Comparison of ENCODE assay signal across 12 cellular contexts in genomic region chr3:100076544-100077529, GRCh38. TPM values are rescaled to one million over a fixed set of nuclear protein-coding genes. Genes with fewer than 3 reads are reported as not detected.
DNase-seq lines count a peak whose midpoint lies in the region; ATAC-seq and TF ChIP-seq lines count a peak whose summit lies in the region.
"Had no signal": no experiment of that assay in that cellular context is flagged by ENCODE, and none has a peak within 500 bp of the region (broad histone marks: within the 10 kb centered on the region; RNA-seq: fewer than 3 reads in every experiment).

No MANE protein-coding gene starts in this region.

- H3K36me3 ChIP-seq in Caco-2 (ENCODE audit: control insufficient read depth, insufficient read depth, low read length): no peaks in the 10 kb centered on the region

- H3K27me3 ChIP-seq in Caco-2 (replicated peaks; ENCODE audit: control insufficient read depth, insufficient read depth, low read length): no peaks in the 10 kb centered on the region

- peaks cover 16% of the 10 kb centered on the region for H3K36me3 Mint-ChIP-seq in Caco-2 (ENCODE audit: insufficient read depth, unreplicated experiment)
- H3K36me3 Mint-ChIP-seq in activated T-helper 2 cell treated with anti-CD3 and anti-CD28 coated beads, Interferon-gamma antibody, Interleukin-2, Interleukin-4, amounts not matched to agents 10 μg/mL and 5 μg/mL and 100 μg/mL, durations not matched to agents 14 hours and 24 hours and 36 hours (ENCODE audit: low read depth): peaks cover 44% of the 10 kb centered on the region
- peaks cover 4% of the 10 kb centered on the region for H3K36me3 Mint-ChIP-seq in nephron progenitor cell (ENCODE audit: low read depth)

- no peaks in the 10 kb centered on the region for H3K9me3 ChIP-seq in Caco-2

- H3K4me1 Mint-ChIP-seq in Caco-2 (ENCODE audit: low read depth, unreplicated experiment) (peaks cover 53% of the 10 kb centered on the region), nephron progenitor cell (peaks cover 43% of the 10 kb centered on the region)
- peaks cover 50% of the 10 kb centered on the region for H3K4me1 Mint-ChIP-seq in activated T-helper 2 cell treated with anti-CD3 and anti-CD28 coated beads, Interferon-gamma antibody, Interleukin-2, Interleukin-4, amounts not matched to agents 10 μg/mL and 5 μg/mL and 100 μg/mL, durations not matched to agents 14 hours and 24 hours and 36 hours (ENCODE audit: low read depth)

- DNase-seq in Caco-2: peak; percentile 53
- no peak for DNase-seq in activated T-helper 2 cell treated with anti-CD3 and anti-CD28 coated beads, Interferon-gamma antibody, Interleukin-2, Interleukin-4, amounts not matched to agents 10 μg/mL and 5 μg/mL and 100 μg/mL, durations not matched to agents 14 hours and 24 hours and 36 hours (ENCODE audit: low spot score)
- DNase-seq in left ventricle myocardium superior: no peak
- no peak for DNase-seq in nephron progenitor cell
- DNase-seq in NCI-H446 treated with DMSO at 0.1 percent for 48 hours (lab: John Stamatoyannopoulos, UW): no peak
- DNase-seq in NCI-H2196 (lab: John Stamatoyannopoulos, UW; ENCODE audit: unreplicated experiment): no peak
- no peak for DNase-seq in amniotic stem cell (lab: John Stamatoyannopoulos, UW)
- DNase-seq: activated T-cell treated with anti-CD3 and anti-CD28 coated beads for 4 hours; effector CD8-positive, alpha-beta T cell; NCI-H1930 had no signal

- peak overlapping the region; percentile 69 for H3K4me3 Mint-ChIP-seq in Caco-2 (ENCODE audit: unreplicated experiment)
- no peak overlapping the region for H3K4me3 Mint-ChIP-seq in activated T-helper 2 cell treated with anti-CD3 and anti-CD28 coated beads, Interferon-gamma antibody, Interleukin-2, Interleukin-4, amounts not matched to agents 10 μg/mL and 5 μg/mL and 100 μg/mL, durations not matched to agents 14 hours and 24 hours and 36 hours (ENCODE audit: low read depth)
- no peak overlapping the region for H3K4me3 Mint-ChIP-seq in nephron progenitor cell

- peaks cover 52% of the 10 kb centered on the region for H3K4me1 ChIP-seq in Caco-2

- POLR2A ChIA-PET in Caco-2 (lab: Charles Lee): interaction anchor here (1.0 to 2.0 kb wide), 6 partner anchors 9 to 184 kb away, joined by 3 to 8 read pairs (median 4); partner anchors contain the start of gene TBC1D23

- ATAC-seq in left ventricle myocardium superior (peak; percentile 82), GM21528 (IDR thresholded peaks at IDR 0.05; ENCODE audit: low FRiP score, unreplicated experiment) (no peak)

- H3K27me3 Mint-ChIP-seq in Caco-2 (ENCODE audit: insufficient read depth, unreplicated experiment): no peaks in the 10 kb centered on the region
- H3K27me3 Mint-ChIP-seq in activated T-helper 2 cell treated with anti-CD3 and anti-CD28 coated beads, Interferon-gamma antibody, Interleukin-2, Interleukin-4, amounts not matched to agents 10 μg/mL and 5 μg/mL and 100 μg/mL, durations not matched to agents 14 hours and 24 hours and 36 hours (ENCODE audit: low read depth): no peaks in the 10 kb centered on the region
- H3K27me3 Mint-ChIP-seq in nephron progenitor cell (ENCODE audit: low read depth, poor library complexity): no peaks in the 10 kb centered on the region

- BruUV-seq in Caco-2 (replicated peaks; lab: Mats Ljungman, UMichigan): TSS peak; percentile 75

- CTCF ChIA-PET in Caco-2 (lab: Charles Lee): interaction anchor here (0.8 to 2.1 kb wide), 7 partner anchors 13 to 245 kb away, joined by 3 to 9 read pairs (median 8); no protein-coding TSS in a partner anchor

- H3K9me3 Mint-ChIP-seq in Caco-2 (ENCODE audit: unreplicated experiment) (no peaks in the 10 kb centered on the region), nephron progenitor cell (no peaks in the 10 kb centered on the region)
- H3K9me3 Mint-ChIP-seq in activated T-helper 2 cell treated with anti-CD3 and anti-CD28 coated beads, Interferon-gamma antibody, Interleukin-2, Interleukin-4, amounts not matched to agents 10 μg/mL and 5 μg/mL and 100 μg/mL, durations not matched to agents 14 hours and 24 hours and 36 hours: peaks cover 4% of the 10 kb centered on the region

- TF ChIP-seq CTCF in Caco-2 (IDR thresholded peaks at IDR 0.05; ENCODE audit: insufficient read depth in 1 of 2, low read depth in 1 of 2, low read length in 1 of 2, severe bottlenecking in 1 of 2, unreplicated experiment in 1 of 2) (no peak), nephron progenitor cell (IDR thresholded peaks at IDR 0.05) (no peak)

- peak overlapping the region; percentile 31 for H3K4me3 ChIP-seq in Caco-2 (ENCODE audit: low read depth, low read length)

- intact Hi-C loops in Caco-2 (cut with micrococcal nuclease; ENCODE audit: unreplicated experiment) (loop anchor here (1.0 to 2.0 kb wide), 8 partner anchors 21 to 234 kb away; no protein-coding TSS in a partner anchor), left ventricle myocardium superior (cut with micrococcal nuclease) (no loop called here)
- intact Hi-C loops in activated T-helper 2 cell treated with anti-CD3 and anti-CD28 coated beads, Interferon-gamma antibody, Interleukin-2, Interleukin-4, amounts not matched to agents 10 μg/mL and 5 μg/mL and 100 μg/mL, durations not matched to agents 14 hours and 24 hours and 36 hours (cut with micrococcal nuclease): loop anchor here (10.0 kb wide), 1 partner anchor 328 kb away; the partner anchor contains the start of genes LNP1 and TOMM70

- H3K27ac Mint-ChIP-seq in Caco-2 (ENCODE audit: unreplicated experiment) (peak overlapping the region; percentile 73), nephron progenitor cell (peak overlapping the region; percentile 75)
- H3K27ac Mint-ChIP-seq in activated T-helper 2 cell treated with anti-CD3 and anti-CD28 coated beads, Interferon-gamma antibody, Interleukin-2, Interleukin-4, amounts not matched to agents 10 μg/mL and 5 μg/mL and 100 μg/mL, durations not matched to agents 14 hours and 24 hours and 36 hours: peak overlapping the region; percentile 58

RNA-seq across cellular contexts. Expression of gene FILIP1L, which starts 37.5 kb away (rescaled TPM):
- 15.5 and 22.7 TPM in 2 replicates for total RNA-seq in Caco-2 (2022)
- total RNA-seq in activated T-helper 2 cell treated with anti-CD3 and anti-CD28 coated beads, Interferon-gamma antibody, Interleukin-2, Interleukin-4, amounts not matched to agents 10 μg/mL and 5 μg/mL and 100 μg/mL, durations not matched to agents 14 hours and 24 hours and 36 hours: 4.5 TPM in 2 replicates
- total RNA-seq in left ventricle myocardium superior: 28.6 TPM
- total RNA-seq: SK-MEL-5 had no signal

Comparison
In these comparisons a context has a peak if more than half of its experiments do, and no peak if none do; other contexts are left out.
1. DNase-seq: peak in Caco-2 (2 of 2); none in activated T-helper 2 cell treated with anti-CD3 and anti-CD28 coated beads, Interferon-gamma antibody, Interleukin-2, Interleukin-4, amounts not matched to agents 10 μg/mL and 5 μg/mL and 100 μg/mL, durations not matched to agents 14 hours and 24 hours and 36 hours (single experiment), left ventricle myocardium superior (single experiment), nephron progenitor cell (single experiment), NCI-H446 treated with DMSO at 0.1 percent for 48 hours (single experiment), NCI-H2196 (single experiment) and amniotic stem cell (single experiment).
2. Peak in every context shown above with its lines, with median percentiles within 50 percentile points of each other: H3K27ac Mint-ChIP-seq.